Comparison of ENCODE assay signal across 20 cellular contexts in genomic region chrX:39653656-39654055, GRCh38.
A peak's percentile ranks its signal among the peaks of the same experiment; 100 is the strongest.
DNase-seq lines count a peak whose midpoint lies in the region; ATAC-seq and TF ChIP-seq lines count a peak whose summit lies in the region.
"Had no signal": no experiment of that assay in that cellular context is flagged by ENCODE, and none has a peak within 500 bp of the region (broad histone marks: within the 10 kb centered on the region; RNA-seq: fewer than 3 reads in every experiment).

No MANE protein-coding gene starts in this region.

- no peaks in the 10 kb centered on the region for H3K9me2 ChIP-seq in GM23338 (ENCODE audit: insufficient read depth)

- H3K27me3 ChIP-seq in GM23338 (ENCODE audit: insufficient read depth), result no peaks in the 10 kb centered on the region
- no peaks in the 10 kb centered on the region for H3K27me3 ChIP-seq in iPS-15b (ENCODE audit: control insufficient read depth, insufficient read depth, low read length)
- H3K27me3 ChIP-seq in gastrocnemius medialis, result peaks cover 0 to 11% (median 0%) of the 10 kb centered on the region in 3 donors

- DNase-seq in GM23338 (ENCODE audit: low spot score) (peak; percentile 61), astrocyte of the hippocampus (ENCODE audit: low read depth, low spot score) (peak; percentile 79), retinal pigment epithelial cell (ENCODE audit: low read depth) (peak; percentile 72), UCSD-AML1 (lab: John Stamatoyannopoulos, UW; ENCODE audit: unreplicated experiment) (no peak), gastrocnemius medialis (no peak), NCI-H748 treated with DMSO at 0.1 percent for 48 hours (lab: John Stamatoyannopoulos, UW) (no peak)
- DNase-seq: activated CD4-positive, alpha-beta T cell treated with anti-CD3 and anti-CD28 coated beads for 36 hours; HFFc6; left ventricle myocardium superior; NCI-H1092; SHP77; stimulated activated CD4-positive, alpha-beta T cell treated with anti-CD3 and anti-CD28 coated beads, Interleukin-2, amount 100 ng/mL, for 48 hours had no signal

- peak overlapping the region; percentile 64 for H3K4me3 Mint-ChIP-seq in GM23338
- H3K4me3 Mint-ChIP-seq: activated CD4-positive, alpha-beta T cell treated with anti-CD3 and anti-CD28 coated beads for 36 hours; activated naive CD4-positive, alpha-beta T cell treated with anti-CD3 and anti-CD28 coated beads, Interleukin-2, amount 50 U/mL, for 24 hours; central memory CD8-positive, alpha-beta T cell; HFFc6; neural crest cell; T-helper 2 cell treated with Interferon-gamma antibody and Interleukin-4, amounts not matched to agents 5 μg/mL and 100 μg/mL, for 36 hours; type B pancreatic cell had no signal

- H3K4me1 ChIP-seq in GM23338 (ENCODE audit: insufficient read depth) (peaks cover 20% of the 10 kb centered on the region), iPS-15b (ENCODE audit: control insufficient read depth, insufficient read depth, low read length) (peaks cover 19% of the 10 kb centered on the region), gastrocnemius medialis (no peaks in the 10 kb centered on the region)

- intact Hi-C loops in gastrocnemius medialis (cut with DNase I; ENCODE audit: low total_unique reads), result no loop called here

- H3K27ac ChIP-seq in GM23338 (ENCODE audit: low read depth) (peak overlapping the region; percentile 97), gastrocnemius medialis (no peak overlapping the region)

- no peaks in the 10 kb centered on the region for H3K79me2 ChIP-seq in GM23338 (replicated peaks; ENCODE audit: insufficient read depth)

- no peak overlapping the region for H3K9ac ChIP-seq in iPS-15b (ENCODE audit: low read depth, low read length)

- peak overlapping the region; percentile 52 for H3K4me2 ChIP-seq in GM23338

- H4K20me1 ChIP-seq in GM23338 (replicated peaks; ENCODE audit: insufficient read depth), result no peaks in the 10 kb centered on the region

- peaks cover 3% of the 10 kb centered on the region; the same call in 1 of the 3 replicates for H3K9me3 Mint-ChIP-seq in GM23338
- H3K9me3 Mint-ChIP-seq: activated naive CD4-positive, alpha-beta T cell treated with anti-CD3 and anti-CD28 coated beads, Interleukin-2, amount 50 U/mL, for 24 hours; central memory CD8-positive, alpha-beta T cell; HFFc6; neural crest cell; T-helper 2 cell treated with Interferon-gamma antibody and Interleukin-4, amounts not matched to agents 5 μg/mL and 100 μg/mL, for 36 hours; type B pancreatic cell had no signal

- TF ChIP-seq POLR2A in gastrocnemius medialis (IDR thresholded peaks at IDR 0.05), result no peak

- H3K27ac Mint-ChIP-seq in GM23338, result peak overlapping the region; percentile 98
- H3K27ac Mint-ChIP-seq: activated CD4-positive, alpha-beta T cell treated with anti-CD3 and anti-CD28 coated beads for 36 hours; activated naive CD4-positive, alpha-beta T cell treated with anti-CD3 and anti-CD28 coated beads, Interleukin-2, amount 50 U/mL, for 24 hours; HFFc6; T-helper 2 cell treated with Interferon-gamma antibody and Interleukin-4, amounts not matched to agents 5 μg/mL and 100 μg/mL, for 36 hours; type B pancreatic cell had no signal

- peaks cover 39% of the 10 kb centered on the region for H3K4me1 Mint-ChIP-seq in GM23338
- H3K4me1 Mint-ChIP-seq: central memory CD8-positive, alpha-beta T cell had no signal

- 0 out of 2 replicates have a peak, but pooled peaks cover 11% of the 10 kb centered on the region for H3F3A ChIP-seq in GM23338 (replicated peaks; ENCODE audit: low read depth)

- in situ Hi-C loops in gastrocnemius medialis (cut with MboI; ENCODE audit: low sequenced_read_pairs in 4 of 4), result no loop called here

- ATAC-seq in GM23338 (peak; percentile 77), GM21825 (IDR thresholded peaks at IDR 0.05; ENCODE audit: unreplicated experiment) (no peak), gastrocnemius medialis (no peak)
- ATAC-seq: activated CD4-positive, alpha-beta T cell treated with anti-CD3 and anti-CD28 coated beads for 36 hours; left ventricle myocardium superior; sciatic nerve had no signal

- no peak overlapping the region for H2AFZ ChIP-seq in GM23338

- no peaks in the 10 kb centered on the region for H3K36me3 ChIP-seq in GM23338 (ENCODE audit: insufficient read depth)
- H3K36me3 ChIP-seq in iPS-15b (ENCODE audit: control insufficient read depth, insufficient read depth, low read length), result no peaks in the 10 kb centered on the region
- no peaks in the 10 kb centered on the region for H3K36me3 ChIP-seq in gastrocnemius medialis

- peaks cover 8% of the 10 kb centered on the region for H3K27me3 Mint-ChIP-seq in GM23338 (ENCODE audit: insufficient read depth, low read depth, poor library complexity)
- H3K27me3 Mint-ChIP-seq: activated CD4-positive, alpha-beta T cell treated with anti-CD3 and anti-CD28 coated beads for 36 hours; activated naive CD4-positive, alpha-beta T cell treated with anti-CD3 and anti-CD28 coated beads, Interleukin-2, amount 50 U/mL, for 24 hours had no signal

- no peak for TF ChIP-seq CTCF in GM23338 (conservative IDR thresholded peaks at IDR 0.05; ENCODE audit: low read depth in 2 of 2)
- peak; percentile 19 for TF ChIP-seq CTCF in retinal pigment epithelial cell (conservative IDR thresholded peaks at IDR 0.05; ENCODE audit: low read depth, low read length)
- no peak for TF ChIP-seq CTCF in gastrocnemius medialis (IDR thresholded peaks at IDR 0.05 in 4 of 5, conservative IDR thresholded peaks at IDR 0.05 in 1 of 5)

- no peaks in the 10 kb centered on the region for H3K36me3 Mint-ChIP-seq in GM23338 (ENCODE audit: low read depth)
- H3K36me3 Mint-ChIP-seq: activated naive CD4-positive, alpha-beta T cell treated with anti-CD3 and anti-CD28 coated beads, Interleukin-2, amount 50 U/mL, for 24 hours; type B pancreatic cell had no signal

- H3K9me3 ChIP-seq in iPS-15b (ENCODE audit: control insufficient read depth, insufficient read depth, low read length) (no peaks in the 10 kb centered on the region), gastrocnemius medialis (no peaks in the 10 kb centered on the region)

- peak overlapping the region; percentile 42 for H3K4me3 ChIP-seq in GM23338
- peak overlapping the region; percentile 45 for H3K4me3 ChIP-seq in iPS-15b (ENCODE audit: low read depth, low read length)
- H3K4me3 ChIP-seq in retinal pigment epithelial cell (ENCODE audit: low read length), result no peak overlapping the region
- no peak overlapping the region for H3K4me3 ChIP-seq in gastrocnemius medialis

TF ChIP-seq in GM23338, 12 proteins besides CTCF, POLR2A, EP300 and RAD21 (continues in another document):
- no peak for TF ChIP-seq ZNF331 (CRISPR knock-in tag; IDR thresholded peaks at IDR 0.05; ENCODE audit: low read depth)
- TF ChIP-seq EZH2phosphoT487 (IDR thresholded peaks at IDR 0.05; ENCODE audit: unreplicated experiment), result no peak
- no peak for TF ChIP-seq STAT1 (IDR thresholded peaks at IDR 0.05; ENCODE audit: unreplicated experiment)
- TF ChIP-seq ETS1 (IDR thresholded peaks at IDR 0.05), result no peak
- no peak for TF ChIP-seq JUNB (IDR thresholded peaks at IDR 0.05; ENCODE audit: unreplicated experiment)
- no peak for TF ChIP-seq ZNF114 (CRISPR knock-in tag; IDR thresholded peaks at IDR 0.05)

Comparison
In these comparisons a context has a peak if more than half of its experiments do, and no peak if none do; other contexts are left out.
1. DNase-seq: peak in GM23338 (single experiment), astrocyte of the hippocampus (single experiment) and retinal pigment epithelial cell (single experiment); none in UCSD-AML1 (single experiment), gastrocnemius medialis (0 of 2) and NCI-H748 treated with DMSO at 0.1 percent for 48 hours (single experiment).
2. H3K4me3 ChIP-seq: peak in GM23338 (single experiment) and iPS-15b (single experiment); none in retinal pigment epithelial cell (single experiment) and gastrocnemius medialis (0 of 4).